ENCODE assay signal across 15 cellular contexts in genomic region chr9:84966876-84967830, GRCh38.
DNase-seq lines count a peak whose midpoint lies in the region; ATAC-seq and TF ChIP-seq lines count a peak whose summit lies in the region.
"Had no signal": no experiment of that assay in that cellular context is flagged by ENCODE, and none has a peak within 500 bp of the region (broad histone marks: within the 10 kb centered on the region; RNA-seq: fewer than 3 reads in every experiment).

No MANE protein-coding gene starts in this region.

- no peak overlapping the region for H2AFZ ChIP-seq in DND-41 (ENCODE audit: low read depth, low read length)
- H2AFZ ChIP-seq in H9 (ENCODE audit: low read length), result no peak overlapping the region

- no peak overlapping the region for H2BK12ac ChIP-seq in H9 (ENCODE audit: insufficient read length, low read depth, low read length)

- no peak overlapping the region for H3K23ac ChIP-seq in H9 (ENCODE audit: insufficient read length, low read depth, low read length)

- H3K23me2 ChIP-seq in H9 (ENCODE audit: insufficient read length, low read depth, low read length, poor library complexity, severe bottlenecking), result no peaks in the 10 kb centered on the region

- no peak overlapping the region for H3K4me3 Mint-ChIP-seq in H9
- H3K4me3 Mint-ChIP-seq: activated CD4-positive, alpha-beta memory T cell treated with anti-CD3 and anti-CD28 coated beads, Interleukin-2, amount 10 ng/mL, durations not matched to agents 7 days and 5 days; activated naive CD4-positive, alpha-beta T cell treated with anti-CD3 and anti-CD28 coated beads for 36 hours; T-helper 2 cell treated with Interferon-gamma antibody and Interleukin-4, amounts not matched to agents 5 μg/mL and 100 μg/mL, for 36 hours had no signal

- H3K4me3 ChIP-seq in DND-41 (ENCODE audit: low read depth in 1 of 2, low read length in 2 of 2) (no peak overlapping the region), brain microvascular endothelial cell (ENCODE audit: low read depth, low read length) (no peak overlapping the region)

- no peaks in the 10 kb centered on the region for H3K36me3 ChIP-seq in DND-41 (ENCODE audit: insufficient read depth, low read length)
- no peaks in the 10 kb centered on the region for H3K36me3 ChIP-seq in brain microvascular endothelial cell (replicated peaks)

- H4K20me1 ChIP-seq in DND-41 (ENCODE audit: insufficient read depth, low read length) (no peaks in the 10 kb centered on the region), H9 (ENCODE audit: control insufficient read depth, insufficient read depth, insufficient read length) (no peaks in the 10 kb centered on the region)

- H3K79me2 ChIP-seq in DND-41 (ENCODE audit: insufficient read depth, low read length), result no peaks in the 10 kb centered on the region
- H3K79me2 ChIP-seq in H9 (ENCODE audit: insufficient read depth, low read length), result no peaks in the 10 kb centered on the region

- H3K4me1 Mint-ChIP-seq in H9, result peaks cover 0 to 2% of the 10 kb centered on the region in 2 experiments; a peak in 1 of 4 replicates
- H3K4me1 Mint-ChIP-seq: activated CD4-positive, alpha-beta memory T cell treated with anti-CD3 and anti-CD28 coated beads, Interleukin-2, amount 10 ng/mL, durations not matched to agents 7 days and 5 days had no signal

- peak; percentile 11 for DNase-seq in DND-41
- DNase-seq in H9, result peak; percentile 88
- no peak for DNase-seq in brain microvascular endothelial cell
- DNase-seq in kidney tubule cell (ENCODE audit: low spot score), result peak; percentile 81
- no peak for DNase-seq in NCI-H2227 (lab: John Stamatoyannopoulos, UW; ENCODE audit: unreplicated experiment)
- DNase-seq in AG08396 (ENCODE audit: low spot score), result no peak
- no peak for DNase-seq in cerebellar cortex (ENCODE audit: low spot score)
- DNase-seq: activated CD4-positive, alpha-beta memory T cell treated with anti-CD3 and anti-CD28 coated beads, Interleukin-2, amount 10 ng/mL, durations not matched to agents 7 days and 5 days; activated naive CD4-positive, alpha-beta T cell treated with anti-CD3 and anti-CD28 coated beads for 36 hours; HCEC 1CT; NCI-H2081; stimulated activated naive CD4-positive, alpha-beta T cell had no signal

- H2BK15ac ChIP-seq in H9 (ENCODE audit: low read depth, low read length), result no peak overlapping the region

- H4K91ac ChIP-seq in H9 (ENCODE audit: insufficient read length, low read depth, low read length), result no peak overlapping the region

- no peaks in the 10 kb centered on the region for H3K9me3 ChIP-seq in DND-41 (ENCODE audit: insufficient read depth, low read length, severe bottlenecking)
- no peaks in the 10 kb centered on the region for H3K9me3 ChIP-seq in H9 (ENCODE audit: control insufficient read depth, low read depth, low read length)

- ATAC-seq in DND-41 (ENCODE audit: insufficient read depth, low read depth) (0 out of 3 replicates have a peak, but pooled peaks have one; percentile 40), HG03354 (IDR thresholded peaks at IDR 0.05; ENCODE audit: poor library complexity, severe bottlenecking, unreplicated experiment) (no peak)
- ATAC-seq: Panc1 had no signal

- H3K27ac Mint-ChIP-seq in H9, result no peak overlapping the region
- H3K27ac Mint-ChIP-seq: activated CD4-positive, alpha-beta memory T cell treated with anti-CD3 and anti-CD28 coated beads, Interleukin-2, amount 10 ng/mL, durations not matched to agents 7 days and 5 days; activated naive CD4-positive, alpha-beta T cell treated with anti-CD3 and anti-CD28 coated beads for 36 hours; T-helper 2 cell treated with Interferon-gamma antibody and Interleukin-4, amounts not matched to agents 5 μg/mL and 100 μg/mL, for 36 hours had no signal

- no peak overlapping the region for H3K18ac ChIP-seq in H9 (ENCODE audit: insufficient read length, low read depth, low read length)

- H3K56ac ChIP-seq in H9 (ENCODE audit: insufficient read length, low read depth, low read length), result no peak overlapping the region

- no peak overlapping the region for H3K14ac ChIP-seq in H9 (ENCODE audit: insufficient read depth, low read length)

- H3K4ac ChIP-seq in H9 (ENCODE audit: low read depth, low read length), result no peak overlapping the region

- H3T11ph ChIP-seq in H9 (ENCODE audit: low read length), result no peak overlapping the region

- no peak overlapping the region for H4K8ac ChIP-seq in H9 (replicated peaks; ENCODE audit: insufficient read length, low read depth, low read length)

- H3K4me2 ChIP-seq in DND-41 (ENCODE audit: insufficient read depth, low read length), result no peak overlapping the region
- no peak overlapping the region for H3K4me2 ChIP-seq in H9 (ENCODE audit: insufficient read depth, insufficient read length, low read length)

- no peak overlapping the region for H4K5ac ChIP-seq in H9 (ENCODE audit: insufficient read length, low read depth, low read length)

- WGBS in H9 (ENCODE audit: extremely low coverage, insufficient read length, low lambda C conversion rate), result no CpG with 5 or more reads among the region's 15 CpGs

- no peaks in the 10 kb centered on the region for H3K36me3 Mint-ChIP-seq in H9 (ENCODE audit: insufficient read depth in 1 of 3, low read depth in 3 of 3)

- no peak overlapping the region for H3K27ac ChIP-seq in DND-41 (ENCODE audit: low read length)
- H3K27ac ChIP-seq in H9 (ENCODE audit: insufficient read length, low read depth, low read length), result no peak overlapping the region
- no peak overlapping the region for H3K27ac ChIP-seq in brain microvascular endothelial cell

- H3K9ac ChIP-seq in DND-41 (ENCODE audit: low read depth, low read length), result no peak overlapping the region
- H3K9ac ChIP-seq in H9 (ENCODE audit: extremely low read depth, insufficient read length, low read length), result no peak overlapping the region

- H3K79me1 ChIP-seq in H9 (ENCODE audit: insufficient read depth, low read depth, low read length, poor library complexity, severe bottlenecking), result no peaks in the 10 kb centered on the region

- H3K27me3 ChIP-seq in DND-41 (ENCODE audit: insufficient read depth, low read length, poor library complexity), result no peaks in the 10 kb centered on the region
- no peaks in the 10 kb centered on the region for H3K27me3 ChIP-seq in H9 (ENCODE audit: insufficient read depth, low read length)
- no peaks in the 10 kb centered on the region for H3K27me3 ChIP-seq in brain microvascular endothelial cell (replicated peaks)

- H2AK5ac ChIP-seq in H9 (ENCODE audit: insufficient read length, low read length), result no peak overlapping the region

- H3K27me3 Mint-ChIP-seq in H9 (ENCODE audit: low read depth), result peaks cover 6% of the 10 kb centered on the region

- H2BK5ac ChIP-seq in H9 (ENCODE audit: insufficient read length, low read length), result no peak overlapping the region

- H2BK20ac ChIP-seq in H9 (ENCODE audit: low read depth, low read length, poor library complexity, severe bottlenecking), result no peak overlapping the region

- in situ Hi-C loops in brain microvascular endothelial cell (cut with HindIII; ENCODE audit: low pct_ligation_motif_present, low sequenced_read_pairs), result no loop called here

- no peak overlapping the region for H2BK120ac ChIP-seq in H9 (ENCODE audit: low read depth, low read length, poor library complexity, severe bottlenecking)

- no peaks in the 10 kb centered on the region for H3K4me1 ChIP-seq in DND-41 (ENCODE audit: insufficient read depth, low read length)
- no peaks in the 10 kb centered on the region for H3K4me1 ChIP-seq in H9 (ENCODE audit: insufficient read depth, low read length)

- no peaks in the 10 kb centered on the region for H3K9me3 Mint-ChIP-seq in H9
- H3K9me3 Mint-ChIP-seq: activated CD4-positive, alpha-beta memory T cell treated with anti-CD3 and anti-CD28 coated beads, Interleukin-2, amount 10 ng/mL, durations not matched to agents 7 days and 5 days; activated naive CD4-positive, alpha-beta T cell treated with anti-CD3 and anti-CD28 coated beads for 36 hours; T-helper 2 cell treated with Interferon-gamma antibody and Interleukin-4, amounts not matched to agents 5 μg/mL and 100 μg/mL, for 36 hours had no signal

- TF ChIP-seq CTCF in DND-41 (IDR thresholded peaks at IDR 0.05; ENCODE audit: borderline replicate concordance, extremely low read depth, low read length, poor library complexity, severe bottlenecking) (peak; percentile 38), H9 (conservative IDR thresholded peaks at IDR 0.05) (peak; percentile 84), brain microvascular endothelial cell (IDR thresholded peaks at IDR 0.05; ENCODE audit: low read depth, low read length, missing control alignments) (peak; percentile 13)

Comparison
In these comparisons a context has a peak if more than half of its experiments do, and no peak if none do; other contexts are left out.
1. DNase-seq: peak in DND-41 (single experiment), H9 (single experiment) and kidney tubule cell (single experiment); none in brain microvascular endothelial cell (single experiment), NCI-H2227 (single experiment), AG08396 (single experiment) and cerebellar cortex (single experiment).
2. CTCF ChIP-seq: peak in every context shown above with its lines; median percentile 84 in H9; 38 in DND-41; 13 in brain microvascular endothelial cell.